In genomic region chr20:31738729-31739549, GRCh38 we compare ENCODE assay signal across 1 cellular context.
TF ChIP-seq lines count a peak whose summit lies in the region.

Gene TPX2 (plus strand): TSS chr20:31739290. CDS start chr20:31757477, 18,187 bp downstream.

TF ChIP-seq in GM12878, 131 proteins besides CTCF, POLR2A, EP300 and RAD21 (continued from another document and continues in another):
- TF ChIP-seq, protein P1, sequence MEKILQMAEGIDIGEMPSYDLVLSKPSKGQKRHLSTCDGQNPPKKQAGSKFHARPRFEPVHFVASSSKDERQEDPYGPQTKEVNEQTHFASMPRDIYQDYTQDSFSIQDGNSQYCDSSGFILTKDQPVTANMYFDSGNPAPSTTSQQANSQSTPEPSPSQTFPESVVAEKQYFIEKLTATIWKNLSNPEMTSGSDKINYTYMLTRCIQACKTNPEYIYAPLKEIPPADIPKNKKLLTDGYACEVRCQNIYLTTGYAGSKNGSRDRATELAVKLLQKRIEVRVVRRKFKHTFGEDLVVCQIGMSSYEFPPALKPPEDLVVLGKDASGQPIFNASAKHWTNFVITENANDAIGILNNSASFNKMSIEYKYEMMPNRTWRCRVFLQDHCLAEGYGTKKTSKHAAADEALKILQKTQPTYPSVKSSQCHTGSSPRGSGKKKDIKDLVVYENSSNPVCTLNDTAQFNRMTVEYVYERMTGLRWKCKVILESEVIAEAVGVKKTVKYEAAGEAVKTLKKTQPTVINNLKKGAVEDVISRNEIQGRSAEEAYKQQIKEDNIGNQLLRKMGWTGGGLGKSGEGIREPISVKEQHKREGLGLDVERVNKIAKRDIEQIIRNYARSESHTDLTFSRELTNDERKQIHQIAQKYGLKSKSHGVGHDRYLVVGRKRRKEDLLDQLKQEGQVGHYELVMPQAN (conservative IDR thresholded peaks at IDR 0.05): peak; percentile 99
- TF ChIP-seq FOXM1 (IDR thresholded peaks at IDR 0.05; ENCODE audit: low read depth, low read length): peak; percentile 86
- TF ChIP-seq CREM (IDR thresholded peaks at IDR 0.05; ENCODE audit: low read depth): peak; percentile 70; the same call in 1 of the 2 replicates
- peak; percentile 75 for TF ChIP-seq CREB1 (IDR thresholded peaks at IDR 0.05; ENCODE audit: low read depth)
- TF ChIP-seq HDAC2 (IDR thresholded peaks at IDR 0.05): no peak
- TF ChIP-seq, protein P2, sequence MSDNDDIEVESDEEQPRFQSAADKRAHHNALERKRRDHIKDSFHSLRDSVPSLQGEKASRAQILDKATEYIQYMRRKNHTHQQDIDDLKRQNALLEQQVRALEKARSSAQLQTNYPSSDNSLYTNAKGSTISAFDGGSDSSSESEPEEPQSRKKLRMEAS (IDR thresholded peaks at IDR 0.05; ENCODE audit: low read depth, low read length): peak; percentile 59; the same call in 1 of the 2 replicates
- TF ChIP-seq NFXL1 (IDR thresholded peaks at IDR 0.05; ENCODE audit: borderline replicate concordance): no peak
- TF ChIP-seq POU2F2 (IDR thresholded peaks at IDR 0.05; ENCODE audit: borderline replicate concordance, low read depth, low read length): no peak
- no peak for TF ChIP-seq USF2 (IDR thresholded peaks at IDR 0.05; ENCODE audit: borderline replicate concordance, low read depth, low read length)
- TF ChIP-seq CHD2 (IDR thresholded peaks at IDR 0.05; ENCODE audit: borderline replicate concordance, low read depth, low read length): peak; percentile 81; the same call in 1 of the 2 replicates
- TF ChIP-seq CHD1 (IDR thresholded peaks at IDR 0.05; ENCODE audit: low read depth, low read length): no peak
- no peak for TF ChIP-seq MTA2 (IDR thresholded peaks at IDR 0.05; ENCODE audit: low read depth)
- TF ChIP-seq MEF2B (IDR thresholded peaks at IDR 0.05; ENCODE audit: partially characterized antibody, poor library complexity, severe bottlenecking): no peak
- TF ChIP-seq SIX5 (IDR thresholded peaks at IDR 0.05; ENCODE audit: low read depth, low read length, severe bottlenecking): peak; percentile 78
- TF ChIP-seq NBN (IDR thresholded peaks at IDR 0.05): no peak
- no peak for TF ChIP-seq FOXK2 (IDR thresholded peaks at IDR 0.05)
- TF ChIP-seq TARDBP (IDR thresholded peaks at IDR 0.05; ENCODE audit: borderline replicate concordance): no peak
- TF ChIP-seq HCFC1 (IDR thresholded peaks at IDR 0.05; ENCODE audit: low read length): peak; percentile 85
- no peak for TF ChIP-seq PAX5 (IDR thresholded peaks at IDR 0.05; ENCODE audit: borderline replicate concordance, low read depth, low read length)
- no peak for TF ChIP-seq SMC3 (IDR thresholded peaks at IDR 0.05; ENCODE audit: borderline replicate concordance, low read length)
- no peak for TF ChIP-seq EGR1 (IDR thresholded peaks at IDR 0.05; ENCODE audit: borderline replicate concordance in 1 of 2, low read depth in 2 of 2, low read length in 2 of 2)
- no peak for TF ChIP-seq POLR2AphosphoS5 (IDR thresholded peaks at IDR 0.05; ENCODE audit: low read length)
- no peak for TF ChIP-seq ETV6 (conservative IDR thresholded peaks at IDR 0.05 in 1 of 2, IDR thresholded peaks at IDR 0.05 in 1 of 2; ENCODE audit: borderline replicate concordance in 1 of 2, low read depth in 1 of 2)
- TF ChIP-seq RAD51 (IDR thresholded peaks at IDR 0.05): no peak
- TF ChIP-seq JUNB (IDR thresholded peaks at IDR 0.05): no peak
- no peak for TF ChIP-seq SREBF2 (IDR thresholded peaks at IDR 0.05; ENCODE audit: low read length)
- TF ChIP-seq, protein P3, sequence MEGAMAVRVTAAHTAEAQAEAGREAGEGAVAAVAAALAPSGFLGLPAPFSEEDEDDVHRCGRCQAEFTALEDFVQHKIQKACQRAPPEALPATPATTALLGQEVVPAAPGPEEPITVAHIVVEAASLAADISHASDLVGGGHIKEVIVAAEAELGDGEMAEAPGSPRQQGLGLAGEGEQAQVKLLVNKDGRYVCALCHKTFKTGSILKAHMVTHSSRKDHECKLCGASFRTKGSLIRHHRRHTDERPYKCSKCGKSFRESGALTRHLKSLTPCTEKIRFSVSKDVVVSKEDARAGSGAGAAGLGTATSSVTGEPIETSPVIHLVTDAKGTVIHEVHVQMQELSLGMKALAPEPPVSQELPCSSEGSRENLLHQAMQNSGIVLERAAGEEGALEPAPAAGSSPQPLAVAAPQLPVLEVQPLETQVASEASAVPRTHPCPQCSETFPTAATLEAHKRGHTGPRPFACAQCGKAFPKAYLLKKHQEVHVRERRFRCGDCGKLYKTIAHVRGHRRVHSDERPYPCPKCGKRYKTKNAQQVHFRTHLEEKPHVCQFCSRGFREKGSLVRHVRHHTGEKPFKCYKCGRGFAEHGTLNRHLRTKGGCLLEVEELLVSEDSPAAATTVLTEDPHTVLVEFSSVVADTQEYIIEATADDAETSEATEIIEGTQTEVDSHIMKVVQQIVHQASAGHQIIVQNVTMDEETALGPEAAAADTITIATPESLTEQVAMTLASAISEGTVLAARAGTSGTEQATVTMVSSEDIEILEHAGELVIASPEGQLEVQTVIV (IDR thresholded peaks at IDR 0.05; ENCODE audit: borderline replicate concordance, partially characterized antibody): peak; percentile 33
- peak; percentile 70 for TF ChIP-seq NRF1 (conservative IDR thresholded peaks at IDR 0.05; ENCODE audit: low read depth, low read length)
- no peak for TF ChIP-seq CUX1 (IDR thresholded peaks at IDR 0.05; ENCODE audit: insufficient replicate concordance, low read depth, low read length)
- no peak for TF ChIP-seq CBX5 (IDR thresholded peaks at IDR 0.05; ENCODE audit: low read depth)
- peak; percentile 14; the same call in 1 of the 2 replicates for TF ChIP-seq SPI1 (IDR thresholded peaks at IDR 0.05; ENCODE audit: borderline replicate concordance, insufficient read depth, low read depth, low read length)
- 0 out of 2 replicates have a peak, but pooled peaks have one; percentile 22 for TF ChIP-seq CEBPZ (IDR thresholded peaks at IDR 0.05; ENCODE audit: low read depth, low read length)
- no peak for TF ChIP-seq HDAC6 (IDR thresholded peaks at IDR 0.05; ENCODE audit: unreplicated experiment)
- TF ChIP-seq, protein P4, sequence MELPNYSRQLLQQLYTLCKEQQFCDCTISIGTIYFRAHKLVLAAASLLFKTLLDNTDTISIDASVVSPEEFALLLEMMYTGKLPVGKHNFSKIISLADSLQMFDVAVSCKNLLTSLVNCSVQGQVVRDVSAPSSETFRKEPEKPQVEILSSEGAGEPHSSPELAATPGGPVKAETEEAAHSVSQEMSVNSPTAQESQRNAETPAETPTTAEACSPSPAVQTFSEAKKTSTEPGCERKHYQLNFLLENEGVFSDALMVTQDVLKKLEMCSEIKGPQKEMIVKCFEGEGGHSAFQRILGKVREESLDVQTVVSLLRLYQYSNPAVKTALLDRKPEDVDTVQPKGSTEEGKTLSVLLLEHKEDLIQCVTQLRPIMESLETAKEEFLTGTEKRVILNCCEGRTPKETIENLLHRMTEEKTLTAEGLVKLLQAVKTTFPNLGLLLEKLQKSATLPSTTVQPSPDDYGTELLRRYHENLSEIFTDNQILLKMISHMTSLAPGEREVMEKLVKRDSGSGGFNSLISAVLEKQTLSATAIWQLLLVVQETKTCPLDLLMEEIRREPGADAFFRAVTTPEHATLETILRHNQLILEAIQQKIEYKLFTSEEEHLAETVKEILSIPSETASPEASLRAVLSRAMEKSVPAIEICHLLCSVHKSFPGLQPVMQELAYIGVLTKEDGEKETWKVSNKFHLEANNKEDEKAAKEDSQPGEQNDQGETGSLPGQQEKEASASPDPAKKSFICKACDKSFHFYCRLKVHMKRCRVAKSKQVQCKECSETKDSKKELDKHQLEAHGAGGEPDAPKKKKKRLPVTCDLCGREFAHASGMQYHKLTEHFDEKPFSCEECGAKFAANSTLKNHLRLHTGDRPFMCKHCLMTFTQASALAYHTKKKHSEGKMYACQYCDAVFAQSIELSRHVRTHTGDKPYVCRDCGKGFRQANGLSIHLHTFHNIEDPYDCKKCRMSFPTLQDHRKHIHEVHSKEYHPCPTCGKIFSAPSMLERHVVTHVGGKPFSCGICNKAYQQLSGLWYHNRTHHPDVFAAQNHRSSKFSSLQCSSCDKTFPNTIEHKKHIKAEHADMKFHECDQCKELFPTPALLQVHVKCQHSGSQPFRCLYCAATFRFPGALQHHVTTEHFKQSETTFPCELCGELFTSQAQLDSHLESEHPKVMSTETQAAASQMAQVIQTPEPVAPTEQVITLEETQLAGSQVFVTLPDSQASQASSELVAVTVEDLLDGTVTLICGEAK (IDR thresholded peaks at IDR 0.05; ENCODE audit: borderline replicate concordance): peak; percentile 91
- 0 out of 2 replicates have a peak, but pooled peaks have one; percentile 39 for TF ChIP-seq RFX5 (IDR thresholded peaks at IDR 0.05; ENCODE audit: low read depth, low read length)
- TF ChIP-seq SIN3A (IDR thresholded peaks at IDR 0.05; ENCODE audit: low read depth, low read length): peak; percentile 95; the same call in 1 of the 2 replicates
- TF ChIP-seq RELA (IDR thresholded peaks at IDR 0.05; ENCODE audit: borderline replicate concordance, partially characterized antibody): no peak
- TF ChIP-seq JUND (IDR thresholded peaks at IDR 0.05; ENCODE audit: low read depth, low read length): no peak
- no peak for TF ChIP-seq ZSCAN29 (IDR thresholded peaks at IDR 0.05)
- no peak for TF ChIP-seq TCF3 (IDR thresholded peaks at IDR 0.05; ENCODE audit: borderline replicate concordance, insufficient read depth, low read depth, low read length)
- peak; percentile 54 for TF ChIP-seq YY1 (IDR thresholded peaks at IDR 0.05; ENCODE audit: low read depth, low read length)
- peak; percentile 29 to 70; a peak in 2 of 4 replicates for TF ChIP-seq IKZF2 (IDR thresholded peaks at IDR 0.05)
- peak; percentile 41; the same call in 1 of the 2 replicates for TF ChIP-seq WRNIP1 (IDR thresholded peaks at IDR 0.05; ENCODE audit: borderline replicate concordance, low read depth, low read length)
- no peak for TF ChIP-seq YBX1 (IDR thresholded peaks at IDR 0.05)
- no peak for TF ChIP-seq SREBF1 (IDR thresholded peaks at IDR 0.05; ENCODE audit: low read length)
- no peak for TF ChIP-seq ASH2L (IDR thresholded peaks at IDR 0.05; ENCODE audit: borderline replicate concordance, low read depth)
